8 cellular contexts compared by ENCODE assay signal in the genomic region with DNA sequence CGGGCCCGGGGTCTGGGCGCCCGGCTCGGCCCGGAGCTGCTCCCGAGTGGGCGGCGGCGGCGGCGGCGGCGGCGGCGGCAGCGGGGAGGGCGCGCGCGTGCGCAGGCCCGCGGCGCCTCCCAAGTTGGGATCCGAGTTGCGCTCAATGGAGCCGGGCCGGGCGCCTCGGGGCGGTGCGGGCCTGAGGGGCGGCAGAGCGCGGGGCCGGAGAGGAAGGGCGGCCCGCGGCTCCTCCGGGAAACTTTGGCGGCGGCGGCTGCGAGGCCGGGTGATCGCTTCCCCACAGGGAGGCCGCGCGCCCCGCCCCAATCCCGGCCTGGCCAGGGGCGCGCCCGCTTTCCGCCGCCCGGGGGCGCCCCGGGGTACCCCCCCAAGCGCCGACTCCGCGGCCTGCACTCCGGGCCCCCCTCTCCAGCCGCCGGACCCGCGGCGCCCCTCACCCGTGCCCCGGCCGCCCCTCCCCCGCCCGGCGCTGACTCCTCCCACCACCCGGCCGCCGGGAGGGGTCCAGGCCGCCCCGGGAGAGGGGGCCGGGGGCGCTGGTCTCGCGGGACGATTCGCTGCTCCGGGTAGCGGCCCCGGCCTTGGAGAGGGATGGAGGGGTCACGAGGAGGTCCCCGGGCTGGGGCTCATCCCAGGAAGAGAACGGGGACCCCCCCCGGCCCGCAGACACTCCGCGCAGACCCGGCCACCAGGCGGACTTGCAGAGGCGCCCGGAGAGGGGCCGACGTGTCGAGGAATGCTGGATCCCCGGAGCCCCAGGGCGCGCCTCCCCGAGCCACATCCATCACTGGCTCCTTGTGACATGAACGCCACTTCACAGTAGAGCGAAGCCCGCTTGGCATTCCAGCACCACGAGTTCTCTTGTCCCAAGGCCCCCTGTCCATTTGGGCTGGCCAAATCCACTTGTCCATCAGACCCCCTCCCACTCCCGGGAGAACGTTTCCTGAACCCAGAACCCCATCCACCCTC. TPM values are rescaled to one million over a fixed set of nuclear protein-coding genes. Genes with fewer than 3 reads are reported as not detected.
DNase-seq lines count a peak whose midpoint lies in the region; ATAC-seq, FAIRE-seq and TF ChIP-seq lines count a peak whose summit lies in the region.

A gene with protein sequence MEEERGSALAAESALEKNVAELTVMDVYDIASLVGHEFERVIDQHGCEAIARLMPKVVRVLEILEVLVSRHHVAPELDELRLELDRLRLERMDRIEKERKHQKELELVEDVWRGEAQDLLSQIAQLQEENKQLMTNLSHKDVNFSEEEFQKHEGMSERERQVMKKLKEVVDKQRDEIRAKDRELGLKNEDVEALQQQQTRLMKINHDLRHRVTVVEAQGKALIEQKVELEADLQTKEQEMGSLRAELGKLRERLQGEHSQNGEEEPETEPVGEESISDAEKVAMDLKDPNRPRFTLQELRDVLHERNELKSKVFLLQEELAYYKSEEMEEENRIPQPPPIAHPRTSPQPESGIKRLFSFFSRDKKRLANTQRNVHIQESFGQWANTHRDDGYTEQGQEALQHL (minus strand): TSS at position 48 of the 972 bp plus-strand sequence. CDS start 237 bp downstream, outside the sequence.

- no peak within 1 kb of the TSS for H3K27ac ChIP-seq in CD4-positive, CD25-positive, alpha-beta regulatory T cell (ENCODE audit: insufficient read depth, low read length, poor library complexity, severe bottlenecking)
- peak within 1 kb of the TSS; percentile 53 for H3K27ac ChIP-seq in endothelial cell of umbilical vein (ENCODE audit: insufficient read depth, low read depth, low read length)

- peak within 1 kb of the TSS; percentile 58 for H3K9ac ChIP-seq in endothelial cell of umbilical vein (replicated peaks; ENCODE audit: extremely low read depth, insufficient read depth, low read length)

- H3K79me2 ChIP-seq in endothelial cell of umbilical vein (ENCODE audit: control insufficient read depth, insufficient read depth, low read length) = peaks cover 28% of the 10 kb centered on the region

- H2AFZ ChIP-seq in endothelial cell of umbilical vein (ENCODE audit: low read depth, low read length) = peak within 1 kb of the TSS; percentile 68

- CTCF ChIA-PET in endothelial cell of umbilical vein (lab: Charles Lee) = interaction anchor here (1.0 to 1.3 kb wide), 2 partner anchors 38 to 42 kb away, joined by 3 to 5 read pairs; no protein-coding TSS in a partner anchor

- H3K4me1 ChIP-seq in CD4-positive, CD25-positive, alpha-beta regulatory T cell (ENCODE audit: control insufficient read depth, insufficient read depth, low read length, poor library complexity, severe bottlenecking) = peaks cover 13% of the 10 kb centered on the region
- H3K4me1 ChIP-seq in endothelial cell of umbilical vein (ENCODE audit: control insufficient read depth, extremely low read depth, insufficient read depth, low read length) = peaks cover 23% of the 10 kb centered on the region

- no peaks in the 10 kb centered on the region for H3K27me3 ChIP-seq in CD4-positive, CD25-positive, alpha-beta regulatory T cell (ENCODE audit: control insufficient read depth, insufficient read depth, low read length)
- H3K27me3 ChIP-seq in endothelial cell of umbilical vein (ENCODE audit: control insufficient read depth in 2 of 2, insufficient read depth in 2 of 2, low read length in 2 of 2) = peaks cover 0 to 1% of the 10 kb centered on the region in 2 experiments

- FAIRE-seq in endothelial cell of umbilical vein (lab: Jason Lieb, UNC) = peak; percentile 15

- H3K9me1 ChIP-seq in endothelial cell of umbilical vein (replicated peaks; ENCODE audit: control insufficient read depth, extremely low read depth, insufficient read depth, low read length) = no peaks in the 10 kb centered on the region

- H3K9me3 Mint-ChIP-seq in CD4-positive, CD25-positive, alpha-beta regulatory T cell = no peaks in the 10 kb centered on the region

- H3K4me3 Mint-ChIP-seq in CD4-positive, CD25-positive, alpha-beta regulatory T cell = peak within 1 kb of the TSS; percentile 88 to 96 (median 93)

- H3K4me2 ChIP-seq in endothelial cell of umbilical vein (ENCODE audit: insufficient read depth, low read length) = peak within 1 kb of the TSS; percentile 68

- no peaks in the 10 kb centered on the region for H4K20me1 ChIP-seq in endothelial cell of umbilical vein (replicated peaks; ENCODE audit: control insufficient read depth, extremely low read depth, insufficient read depth, low read length)

- peaks cover 10 to 32% (median 16%) of the 10 kb centered on the region in 4 donors for H3K4me1 Mint-ChIP-seq in CD4-positive, CD25-positive, alpha-beta regulatory T cell

- peak; percentile 9 to 41 for TF ChIP-seq CTCF in endothelial cell of umbilical vein (IDR thresholded peaks at IDR 0.05; ENCODE audit: extremely low read depth in 1 of 2, insufficient read depth in 1 of 2, low read depth in 1 of 2, low read length in 2 of 2)

- POLR2A ChIA-PET in endothelial cell of umbilical vein (lab: Charles Lee) = no interaction called here

- dilution Hi-C loops in endothelial cell of umbilical vein (cut with MboI; ENCODE audit: extremely low pct_ligation_motif_present, low sequenced_read_pairs) = no loop called here

- no peaks in the 10 kb centered on the region for H3K36me3 ChIP-seq in CD4-positive, CD25-positive, alpha-beta regulatory T cell (ENCODE audit: control insufficient read depth, insufficient read depth, low read length)
- H3K36me3 ChIP-seq in endothelial cell of umbilical vein (ENCODE audit: control insufficient read depth in 2 of 2, extremely low read depth in 1 of 2, insufficient read depth in 2 of 2, low read length in 2 of 2) = peaks cover 0 to 3% of the 10 kb centered on the region in 2 experiments

- intact Hi-C loops in endothelial cell of umbilical vein (cut with micrococcal nuclease) = loop anchor here (1.0 to 2.0 kb wide), 5 partner anchors 48 to 265 kb away; a partner anchor contains a TSS

- peak; percentile 69 to 77 for ATAC-seq in CD4-positive, CD25-positive, alpha-beta regulatory T cell (ENCODE audit: low read depth in 2 of 2)
- ATAC-seq in GM21515 (IDR thresholded peaks at IDR 0.05; ENCODE audit: unreplicated experiment) (peak; percentile 50), HG02884 (IDR thresholded peaks at IDR 0.05; ENCODE audit: unreplicated experiment) (no peak)

- BruUV-seq in endothelial cell of umbilical vein (replicated peaks; lab: Mats Ljungman, UMichigan) = no TSS peak

- DNase-seq in CD4-positive, CD25-positive, alpha-beta regulatory T cell = peak; percentile 23 to 39 (median 36)
- peak; percentile 77 for DNase-seq in NCI-H2227 (lab: John Stamatoyannopoulos, UW; ENCODE audit: unreplicated experiment)
- peak; percentile 54 for DNase-seq in activated CD8-positive, alpha-beta memory T cell treated with anti-CD3 and anti-CD28 coated beads, Interleukin-2, amount 50 U/mL, for 4 hours
- peak; percentile 50 for DNase-seq in endothelial cell of umbilical vein (ENCODE audit: low read depth, low spot score)
- no peak for DNase-seq in mesenteric fat pad (ENCODE audit: low spot score)
- DNase-seq in stimulated activated CD8-positive, alpha-beta memory T cell treated with anti-CD3 and anti-CD28 coated beads, Interleukin-15, amount 100 ng/mL, for 48 hours (ENCODE audit: low read depth in 2 of 2) = peak; percentile 22 to 26

- H3K27me3 Mint-ChIP-seq in CD4-positive, CD25-positive, alpha-beta regulatory T cell = peaks cover 4% of the 10 kb centered on the region

- H3K36me3 Mint-ChIP-seq in CD4-positive, CD25-positive, alpha-beta regulatory T cell = peaks cover 1% of the 10 kb centered on the region

- no peaks in the 10 kb centered on the region for H3K9me3 ChIP-seq in CD4-positive, CD25-positive, alpha-beta regulatory T cell (ENCODE audit: control insufficient read depth in 2 of 2, low read length in 2 of 2)
- H3K9me3 ChIP-seq in endothelial cell of umbilical vein (replicated peaks; ENCODE audit: control insufficient read depth, insufficient read depth, low read length) = no peaks in the 10 kb centered on the region

- peak within 1 kb of the TSS; percentile 52 to 84 (median 73) for H3K27ac Mint-ChIP-seq in CD4-positive, CD25-positive, alpha-beta regulatory T cell

- TF ChIP-seq POLR2A in endothelial cell of umbilical vein (IDR thresholded peaks at IDR 0.05; ENCODE audit: low read depth, low read length) = no peak

- peak within 1 kb of the TSS; percentile 64 for H3K4me3 ChIP-seq in CD4-positive, CD25-positive, alpha-beta regulatory T cell (ENCODE audit: low read depth, low read length)
- H3K4me3 ChIP-seq in endothelial cell of umbilical vein (replicated peaks in 1 of 3; ENCODE audit: insufficient read depth in 1 of 3, low read depth in 1 of 3, low read length in 3 of 3) = peak within 1 kb of the TSS; percentile 35 to 81 (median 64)

TF ChIP-seq in endothelial cell of umbilical vein, 7 proteins besides CTCF, POLR2A, EP300 and RAD21:
- TF ChIP-seq MYC (IDR thresholded peaks at IDR 0.05; ENCODE audit: low read depth, low read length) (no peak), FOS (IDR thresholded peaks at IDR 0.05; ENCODE audit: borderline replicate concordance, insufficient read depth, low read length) (no peak), POLR2AphosphoS5 (IDR thresholded peaks at IDR 0.05; ENCODE audit: insufficient read depth, low read depth, low read length) (peak; percentile 66)

RNA-seq across cellular contexts. Expression of the gene that starts here (rescaled TPM):
- 6.6 TPM for total RNA-seq in CD4-positive, CD25-positive, alpha-beta regulatory T cell
- polyA plus RNA-seq in CD4-positive, CD25-positive, alpha-beta regulatory T cell = under 1 TPM; 0.13 to 0.49 (median 0.32) TPM
- total RNA-seq in endothelial cell of umbilical vein (29.7 and 30.4 TPM in 2 replicates), mesenteric fat pad (17.9 TPM)
- polyA plus RNA-seq in endothelial cell of umbilical vein = 34.3 and 38.4 TPM in 2 replicates
- 27.2 and 31.6 TPM in 2 replicates for polyA plus RNA-seq in endothelial cell of umbilical vein (2011; cell fraction: cytosol; rRNA removed)
- 42.9 and 57.0 TPM in 2 replicates for polyA plus RNA-seq in endothelial cell of umbilical vein (2011; cell fraction: nucleus; rRNA removed)
- polyA plus RNA-seq in endothelial cell of umbilical vein (2012) = 24.4 and 37.5 TPM in 2 replicates
- polyA minus RNA-seq in endothelial cell of umbilical vein = 24.9 and 30.1 TPM in 2 replicates
- 4.9 TPM for polyA minus RNA-seq in endothelial cell of umbilical vein (2011; cell fraction: cytosol; rRNA and poly(A)+ RNA removed)
- 16.3 and 24.8 TPM in 2 replicates for polyA minus RNA-seq in endothelial cell of umbilical vein (2011; cell fraction: nucleus; rRNA and poly(A)+ RNA removed)

Comparison
In these comparisons a context has a peak if more than half of its experiments do, and no peak if none do; other contexts are left out.
1. RNA of the gene that starts here (polyA plus RNA-seq): 24.4 to 57.0 TPM in endothelial cell of umbilical vein; 0.13 to 0.49 TPM in CD4-positive, CD25-positive, alpha-beta regulatory T cell; every median in the first group is over 10 times any median in the second.